Comparison of ENCODE assay signal across 1 cellular context in genomic region chr12:6826734-6827436, GRCh38.
TF ChIP-seq lines count a peak whose summit lies in the region.

No MANE protein-coding gene starts in this region.

TF ChIP-seq in K562, 482 proteins besides CTCF, POLR2A, EP300 and RAD21:
- 0 out of 2 replicates have a peak, but pooled peaks have one; percentile 24 for TF ChIP-seq SMAD4 (CRISPR knock-in tag; conservative IDR thresholded peaks at IDR 0.05)
- no peak for TF ChIP-seq ZNF408 (CRISPR knock-in tag; IDR thresholded peaks at IDR 0.05; ENCODE audit: low read depth)
- 0 out of 2 replicates have a peak, but pooled peaks have one; percentile 25 for TF ChIP-seq ZBTB17 (CRISPR knock-in tag; IDR thresholded peaks at IDR 0.05)
- TF ChIP-seq MEF2A (IDR thresholded peaks at IDR 0.05; ENCODE audit: control insufficient read depth, low read depth, low read length), result no peak
- TF ChIP-seq RFX1 (IDR thresholded peaks at IDR 0.05), result peak; percentile 90
